In the genomic region with DNA sequence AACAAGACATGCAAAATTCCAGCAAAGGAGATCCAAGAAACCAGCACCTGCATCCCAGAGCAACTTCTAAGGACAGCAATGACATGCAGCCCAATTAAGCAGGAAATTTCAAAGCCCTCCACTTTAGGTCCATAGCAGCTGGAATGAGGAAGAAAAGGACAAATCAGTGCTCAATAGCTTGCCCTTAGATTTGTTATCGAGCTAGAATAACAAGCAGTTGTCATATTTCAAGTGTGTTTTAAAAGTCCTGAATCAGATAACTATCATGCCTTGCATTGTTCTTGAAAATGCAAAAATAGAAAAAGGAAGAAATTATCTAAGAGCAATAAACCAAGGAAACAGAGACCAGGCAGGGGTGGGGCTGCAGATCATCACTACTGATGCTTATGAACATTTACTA, we compare ENCODE assay signal across 18 cellular contexts.
"Had no signal": no experiment of that assay in that cellular context is flagged by ENCODE, and none has a peak within 500 bp of the region (broad histone marks: within the 10 kb centered on the region; RNA-seq: fewer than 3 reads in every experiment).

No MANE protein-coding gene starts in this region.

- H3K4me3 ChIP-seq: body of pancreas, esophagus muscularis mucosa, ovary, spleen, thyroid gland had no signal

- DNase-seq: activated B cell treated with CpG ODN at 0.5 μM for 24 hours; activated CD4-positive, alpha-beta T cell treated with anti-CD3 and anti-CD28 coated beads, Interleukin-2, amount 10 ng/mL, durations not matched to agents 7 days and 5 days; activated CD8-positive, alpha-beta memory T cell treated with anti-CD3 and anti-CD28 coated beads, Interleukin-2, amount 50 U/mL, for 48 hours; activated gamma-delta T cell treated with Interleukin-2 at 50 U/mL for 16 hours; activated T-cell treated with anti-CD3 and anti-CD28 coated beads, Interleukin-2, amount 50 U/mL, for 72 hours; amygdala; body of pancreas; caudate nucleus; foreskin fibroblast; glutamatergic neuron; mesendoderm; ovary; spleen; stimulated activated CD4-positive, alpha-beta T cell treated with anti-CD3 and anti-CD28 coated beads, Interleukin-1b, Interleukin-23, amount 100 ng/mL, for 48 hours; T-helper 17 cell; thyroid gland had no signal

- H3K27me3 ChIP-seq: body of pancreas, esophagus muscularis mucosa, ovary, spleen, thyroid gland had no signal

- H3K9me3 ChIP-seq: body of pancreas, esophagus muscularis mucosa, ovary, spleen, thyroid gland had no signal

- H3K36me3 ChIP-seq: esophagus muscularis mucosa, ovary, spleen, thyroid gland had no signal

- H3K27ac ChIP-seq: esophagus muscularis mucosa, ovary, thyroid gland had no signal

- ATAC-seq: body of pancreas, sciatic nerve, T-helper 17 cell had no signal
